ENCODE assay signal across 17 cellular contexts in the genomic region with DNA sequence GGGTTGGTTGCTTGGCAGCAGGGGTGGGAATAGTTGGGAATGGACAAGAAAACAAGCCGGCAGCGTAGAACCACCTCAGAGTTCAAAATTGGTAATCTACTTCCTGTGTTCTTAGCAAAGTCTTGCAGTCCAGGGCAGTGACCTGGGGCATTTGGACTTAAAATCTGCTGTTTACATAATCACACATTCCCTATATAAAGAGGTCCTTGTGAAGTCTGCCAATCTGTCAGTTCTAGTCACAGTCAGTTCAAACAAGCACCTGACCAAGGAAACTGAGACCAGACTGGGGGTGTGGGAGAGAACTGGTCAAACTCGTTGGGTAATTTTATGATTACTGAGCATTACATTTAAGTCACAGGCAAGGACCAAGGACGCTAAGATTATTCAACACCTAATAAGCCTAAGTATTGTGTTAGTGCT.
A peak's percentile ranks its signal among the peaks of the same experiment; 100 is the strongest.
DNase-seq lines count a peak whose midpoint lies in the region; ATAC-seq and TF ChIP-seq lines count a peak whose summit lies in the region.
"Had no signal": no experiment of that assay in that cellular context is flagged by ENCODE, and none has a peak within 500 bp of the region (broad histone marks: within the 10 kb centered on the region; RNA-seq: fewer than 3 reads in every experiment).

No MANE protein-coding gene starts in this region.

- no peak for TF ChIP-seq POLR2A in sigmoid colon (IDR thresholded peaks at IDR 0.05)

- H3K4me3 Mint-ChIP-seq in glutamatergic neuron (ENCODE audit: unreplicated experiment): no peak overlapping the region
- H3K4me3 Mint-ChIP-seq: activated naive CD8-positive, alpha-beta T cell treated with anti-CD3 and anti-CD28 coated beads, Interleukin-2, amount 10 ng/mL, durations not matched to agents 7 days and 5 days; CD14-positive monocyte had no signal

- intact Hi-C loops in sigmoid colon (cut with DNase I): no loop called here

- peak; percentile 17 to 62 for DNase-seq in cardiac fibroblast (ENCODE audit: low read depth in 2 of 2)
- DNase-seq in kidney tubule cell (ENCODE audit: low spot score): peak; percentile 37
- no peak for DNase-seq in sigmoid colon
- no peak for DNase-seq in glutamatergic neuron
- DNase-seq in middle frontal gyrus (ENCODE audit: extremely low spot score, low spot score): no peak
- DNase-seq: activated CD8-positive, alpha-beta memory T cell treated with anti-CD3 and anti-CD28 coated beads, Interleukin-2, amount 50 U/mL, for 48 hours; activated naive CD8-positive, alpha-beta T cell treated with anti-CD3 and anti-CD28 coated beads, Interleukin-2, amount 10 ng/mL, durations not matched to agents 7 days and 5 days; GF-D8; mesenchymal stem cell; NCI-H1694; NCI-H748 treated with DMSO at 0.1 percent for 48 hours; stimulated activated CD4-positive, alpha-beta T cell treated with anti-CD3 and anti-CD28 coated beads, Interleukin-1b, Interleukin-23, amount 100 ng/mL, for 48 hours had no signal

- WGBS in sigmoid colon, 2 donors: 24 to 63% methylated on average over 4 of the region's 4 CpGs

- H3K9me3 ChIP-seq in HEK293 (ENCODE audit: control insufficient read depth, insufficient read depth, low read depth, low read length) (no peaks in the 10 kb centered on the region), sigmoid colon (no peaks in the 10 kb centered on the region)

- ATAC-seq in HG02840 (IDR thresholded peaks at IDR 0.05; ENCODE audit: low FRiP score, unreplicated experiment) (no peak), HG02678 (IDR thresholded peaks at IDR 0.05; ENCODE audit: unreplicated experiment) (no peak)

- no peaks in the 10 kb centered on the region for H3K36me3 Mint-ChIP-seq in glutamatergic neuron (ENCODE audit: unreplicated experiment)

- CTCF ChIA-PET in HEK293 (lab: Yijun Ruan, JAX): no interaction called here

- H3K27me3 ChIP-seq in sigmoid colon: no peaks in the 10 kb centered on the region

- TF ChIP-seq CTCF in HEK293 (tag by site-specific recombination; IDR thresholded peaks at IDR 0.05) (no peak), cardiac fibroblast (IDR thresholded peaks at IDR 0.05; ENCODE audit: low read depth, low read length) (no peak), sigmoid colon (IDR thresholded peaks at IDR 0.05) (no peak), glutamatergic neuron (IDR thresholded peaks at IDR 0.05; ENCODE audit: partially characterized antibody, unreplicated experiment) (no peak)

- H3K4me1 ChIP-seq in HEK293 (ENCODE audit: control insufficient read depth, insufficient read depth, low read length) (peaks cover 15% of the 10 kb centered on the region), sigmoid colon (peaks cover 0 to 53% (median 37%) of the 10 kb centered on the region in 4 donors)

- H3K9me3 Mint-ChIP-seq in glutamatergic neuron (ENCODE audit: unreplicated experiment): peaks cover 2% of the 10 kb centered on the region
- H3K9me3 Mint-ChIP-seq: activated naive CD8-positive, alpha-beta T cell treated with anti-CD3 and anti-CD28 coated beads, Interleukin-2, amount 10 ng/mL, durations not matched to agents 7 days and 5 days; CD14-positive monocyte had no signal

- H3K27ac ChIP-seq in HEK293 (ENCODE audit: extremely low read depth, low read depth, low read length) (no peak overlapping the region), sigmoid colon (peak overlapping the region; percentile 22 to 76 (median 66))
- H3K27ac ChIP-seq: SK-N-MC had no signal

- H3K36me3 ChIP-seq in HEK293 (ENCODE audit: control insufficient read depth in 2 of 2, insufficient read depth in 1 of 2, low read length in 2 of 2): no peaks in the 10 kb centered on the region
- H3K36me3 ChIP-seq in sigmoid colon: no peaks in the 10 kb centered on the region

- H3K27me3 Mint-ChIP-seq in glutamatergic neuron (ENCODE audit: unreplicated experiment): peaks cover 6% of the 10 kb centered on the region
- H3K27me3 Mint-ChIP-seq: activated naive CD8-positive, alpha-beta T cell treated with anti-CD3 and anti-CD28 coated beads, Interleukin-2, amount 10 ng/mL, durations not matched to agents 7 days and 5 days had no signal

- no peak for TF ChIP-seq EP300 in sigmoid colon (IDR thresholded peaks at IDR 0.05)

- H3K27ac Mint-ChIP-seq in glutamatergic neuron (ENCODE audit: unreplicated experiment): no peak overlapping the region
- H3K27ac Mint-ChIP-seq: activated naive CD8-positive, alpha-beta T cell treated with anti-CD3 and anti-CD28 coated beads, Interleukin-2, amount 10 ng/mL, durations not matched to agents 7 days and 5 days had no signal

- peaks cover 10% of the 10 kb centered on the region for H3K4me1 Mint-ChIP-seq in glutamatergic neuron (ENCODE audit: low read depth, unreplicated experiment)

- POLR2A ChIA-PET in HEK293 (lab: Yijun Ruan, JAX): no interaction called here

- H3K4me3 ChIP-seq in HEK293 (ENCODE audit: low read depth, low read length): no peak overlapping the region
- H3K4me3 ChIP-seq in cardiac fibroblast (replicated peaks in 1 of 2; ENCODE audit: low read depth in 2 of 2, low read length in 2 of 2): no peak overlapping the region
- H3K4me3 ChIP-seq in sigmoid colon: no peak overlapping the region
- H3K4me3 ChIP-seq: SK-N-MC had no signal

TF ChIP-seq in HEK293, 187 proteins besides CTCF, POLR2A, EP300 and RAD21:
- TF ChIP-seq, protein P1, sequence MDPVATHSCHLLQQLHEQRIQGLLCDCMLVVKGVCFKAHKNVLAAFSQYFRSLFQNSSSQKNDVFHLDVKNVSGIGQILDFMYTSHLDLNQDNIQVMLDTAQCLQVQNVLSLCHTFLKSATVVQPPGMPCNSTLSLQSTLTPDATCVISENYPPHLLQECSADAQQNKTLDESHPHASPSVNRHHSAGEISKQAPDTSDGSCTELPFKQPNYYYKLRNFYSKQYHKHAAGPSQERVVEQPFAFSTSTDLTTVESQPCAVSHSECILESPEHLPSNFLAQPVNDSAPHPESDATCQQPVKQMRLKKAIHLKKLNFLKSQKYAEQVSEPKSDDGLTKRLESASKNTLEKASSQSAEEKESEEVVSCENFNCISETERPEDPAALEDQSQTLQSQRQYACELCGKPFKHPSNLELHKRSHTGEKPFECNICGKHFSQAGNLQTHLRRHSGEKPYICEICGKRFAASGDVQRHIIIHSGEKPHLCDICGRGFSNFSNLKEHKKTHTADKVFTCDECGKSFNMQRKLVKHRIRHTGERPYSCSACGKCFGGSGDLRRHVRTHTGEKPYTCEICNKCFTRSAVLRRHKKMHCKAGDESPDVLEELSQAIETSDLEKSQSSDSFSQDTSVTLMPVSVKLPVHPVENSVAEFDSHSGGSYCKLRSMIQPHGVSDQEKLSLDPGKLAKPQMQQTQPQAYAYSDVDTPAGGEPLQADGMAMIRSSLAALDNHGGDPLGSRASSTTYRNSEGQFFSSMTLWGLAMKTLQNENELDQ (tag by site-specific recombination; IDR thresholded peaks at IDR 0.05; ENCODE audit: low read depth): no peak
- TF ChIP-seq, protein P2, sequence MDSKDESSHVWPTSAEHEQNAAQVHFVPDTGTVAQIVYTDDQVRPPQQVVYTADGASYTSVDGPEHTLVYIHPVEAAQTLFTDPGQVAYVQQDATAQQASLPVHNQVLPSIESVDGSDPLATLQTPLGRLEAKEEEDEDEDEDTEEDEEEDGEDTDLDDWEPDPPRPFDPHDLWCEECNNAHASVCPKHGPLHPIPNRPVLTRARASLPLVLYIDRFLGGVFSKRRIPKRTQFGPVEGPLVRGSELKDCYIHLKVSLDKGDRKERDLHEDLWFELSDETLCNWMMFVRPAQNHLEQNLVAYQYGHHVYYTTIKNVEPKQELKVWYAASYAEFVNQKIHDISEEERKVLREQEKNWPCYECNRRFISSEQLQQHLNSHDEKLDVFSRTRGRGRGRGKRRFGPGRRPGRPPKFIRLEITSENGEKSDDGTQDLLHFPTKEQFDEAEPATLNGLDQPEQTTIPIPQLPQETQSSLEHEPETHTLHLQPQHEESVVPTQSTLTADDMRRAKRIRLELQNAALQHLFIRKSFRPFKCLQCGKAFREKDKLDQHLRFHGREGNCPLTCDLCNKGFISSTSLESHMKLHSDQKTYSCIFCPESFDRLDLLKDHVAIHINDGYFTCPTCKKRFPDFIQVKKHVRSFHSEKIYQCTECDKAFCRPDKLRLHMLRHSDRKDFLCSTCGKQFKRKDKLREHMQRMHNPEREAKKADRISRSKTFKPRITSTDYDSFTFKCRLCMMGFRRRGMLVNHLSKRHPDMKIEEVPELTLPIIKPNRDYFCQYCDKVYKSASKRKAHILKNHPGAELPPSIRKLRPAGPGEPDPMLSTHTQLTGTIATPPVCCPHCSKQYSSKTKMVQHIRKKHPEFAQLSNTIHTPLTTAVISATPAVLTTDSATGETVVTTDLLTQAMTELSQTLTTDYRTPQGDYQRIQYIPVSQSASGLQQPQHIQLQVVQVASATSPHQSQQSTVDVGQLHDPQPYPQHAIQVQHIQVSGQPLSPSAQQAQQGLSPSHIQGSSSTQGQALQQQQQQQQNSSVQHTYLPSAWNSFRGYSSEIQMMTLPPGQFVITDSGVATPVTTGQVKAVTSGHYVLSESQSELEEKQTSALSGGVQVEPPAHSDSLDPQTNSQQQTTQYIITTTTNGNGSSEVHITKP (tag by site-specific recombination; IDR thresholded peaks at IDR 0.05): 0 out of 2 replicates have a peak, but pooled peaks have one; percentile 21

Comparison
In these comparisons a context has a peak if more than half of its experiments do, and no peak if none do; other contexts are left out.
1. DNase-seq: peak in cardiac fibroblast (2 of 2) and kidney tubule cell (single experiment); none in sigmoid colon (single experiment), glutamatergic neuron (single experiment) and middle frontal gyrus (single experiment).